In genomic region chr5:140690376-140690932, GRCh38 we compare ENCODE assay signal across 8 cellular contexts. TPM values are rescaled to one million over a fixed set of nuclear protein-coding genes. Genes with fewer than 3 reads are reported as not detected.
DNase-seq lines count a peak whose midpoint lies in the region; ATAC-seq, FAIRE-seq and TF ChIP-seq lines count a peak whose summit lies in the region.

No MANE protein-coding gene starts in this region.

- peak; percentile 7 for DNase-seq in HCT116 (ENCODE audit: low read depth, low spot score)
- DNase-seq in activated naive CD8-positive, alpha-beta T cell treated with anti-CD3 and anti-CD28 coated beads for 36 hours, result no peak
- DNase-seq in HepG2 (ENCODE audit: low spot score), result no peak
- peak; percentile 17 for DNase-seq in transverse colon
- no peak for DNase-seq in DMS114 treated with DMSO at 0.1 percent for 48 hours (lab: John Stamatoyannopoulos, UW; ENCODE audit: unreplicated experiment)
- DNase-seq in inferior parietal cortex (ENCODE audit: extremely low spot score), result no peak
- DNase-seq in cerebellar nuclear complex (lab: John Stamatoyannopoulos, UW), result no peak

- H3K9me3 Mint-ChIP-seq in activated naive CD8-positive, alpha-beta T cell treated with anti-CD3 and anti-CD28 coated beads for 36 hours, result no peaks in the 10 kb centered on the region

- H3K36me3 ChIP-seq in ACC112 (ENCODE audit: insufficient read depth, low read length) (peaks cover 23% of the 10 kb centered on the region), HCT116 (ENCODE audit: control insufficient read depth in 1 of 2, insufficient read depth in 2 of 2, low read length in 2 of 2) (peaks cover 28 to 33% of the 10 kb centered on the region in 2 experiments), HepG2 (replicated peaks in 1 of 2; ENCODE audit: control insufficient read depth in 1 of 2, insufficient read depth in 2 of 2, low read length in 2 of 2) (peaks cover 6 to 26% of the 10 kb centered on the region in 2 experiments), transverse colon (peaks cover 0 to 36% (median 13%) of the 10 kb centered on the region in 4 donors)

- H2AFZ ChIP-seq in ACC112 (ENCODE audit: low read length, unreplicated experiment), result no peak overlapping the region
- no peak overlapping the region for H2AFZ ChIP-seq in HCT116 (ENCODE audit: low read depth, low read length, poor library complexity, severe bottlenecking)
- peak overlapping the region; percentile 59 for H2AFZ ChIP-seq in HepG2 (ENCODE audit: low read length)

- in situ Hi-C loops in HepG2 (cut with HindIII; ENCODE audit: extremely low pct_ligation_motif_present, low pct_unique_long_range_greater_than_20kb) (no loop called here), transverse colon (cut with MboI; ENCODE audit: low pct_ligation_motif_present in 1 of 4, low pct_unique_long_range_greater_than_20kb in 1 of 4, low sequenced_read_pairs in 3 of 4) (loop anchor here in 1 of 4 donors (25.0 kb wide), 1 partner anchor 278 kb away; the partner anchor contains the start of gene ANKHD1)

- POLR2A ChIA-PET in HCT116 (lab: Charles Lee) (interaction anchor here (0.6 to 2.2 kb wide), 7 partner anchors 10 to 43 kb away, joined by 3 to 15 read pairs (median 6); partner anchors contain the start of genes IK, NDUFA2 and ZMAT2), HepG2 (lab: Yijun Ruan, JAX) (interaction anchor here (0.8 to 2.2 kb wide), 22 partner anchors 9 to 289 kb away, joined by 3 to 44 read pairs (median 8); partner anchors contain the start of genes ANKHD1, EIF4EBP3, IK and NDUFA2)

- H3K27me3 ChIP-seq in ACC112 (ENCODE audit: insufficient read depth, low read length), result no peaks in the 10 kb centered on the region
- no peaks in the 10 kb centered on the region for H3K27me3 ChIP-seq in HCT116 (ENCODE audit: insufficient read depth, low read length)
- H3K27me3 ChIP-seq in HepG2 (ENCODE audit: control insufficient read depth in 1 of 2, insufficient read depth in 2 of 2, low read length in 2 of 2), result no peaks in the 10 kb centered on the region; a peak in 1 of 5 replicates
- H3K27me3 ChIP-seq in transverse colon, result no peaks in the 10 kb centered on the region

- H3K36me3 Mint-ChIP-seq in activated naive CD8-positive, alpha-beta T cell treated with anti-CD3 and anti-CD28 coated beads for 36 hours, result peaks cover 18% of the 10 kb centered on the region

- no peak for TF ChIP-seq CTCF in HCT116 (IDR thresholded peaks at IDR 0.05 in 2 of 3, conservative IDR thresholded peaks at IDR 0.05 in 1 of 3; ENCODE audit: borderline replicate concordance in 1 of 3, insufficient read depth in 1 of 3, low read depth in 2 of 3, low read length in 2 of 3)
- no peak for TF ChIP-seq CTCF in HepG2 (CRISPR knock-in tag; IDR thresholded peaks at IDR 0.05)
- no peak for TF ChIP-seq CTCF in transverse colon (IDR thresholded peaks at IDR 0.05)

- ATAC-seq in HCT116 (no peak), HepG2 (peak; percentile 52)

- intact Hi-C loops in HCT116 (cut with micrococcal nuclease), result loop anchor here (2.0 kb wide), 1 partner anchor 26 kb away; the partner anchor contains the start of gene WDR55
- intact Hi-C loops in HepG2 (cut with micrococcal nuclease; ENCODE audit: unreplicated experiment), result loop anchor here (2.0 kb wide), 3 partner anchors 28 to 52 kb away; partner anchors contain the start of genes IK, NDUFA2 and TMCO6
- intact Hi-C loops in transverse colon (cut with DNase I; ENCODE audit: low total_unique reads), result no loop called here

- 35% methylated on average over 8 of the region's 8 CpGs for WGBS in HepG2 (ENCODE audit: low lambda C conversion rate)
- 41 to 76% methylated on average over 4 to 8 of the region's 8 CpGs for WGBS in transverse colon (ENCODE audit: low coverage in 1 of 2), 2 donors

- peak overlapping the region; percentile 99 for H3K27ac Mint-ChIP-seq in activated naive CD8-positive, alpha-beta T cell treated with anti-CD3 and anti-CD28 coated beads for 36 hours

- FAIRE-seq in HepG2 (lab: Jason Lieb, UNC), result no peak

- peak overlapping the region; percentile 87 for H3K4me2 ChIP-seq in HCT116 (ENCODE audit: low read length)
- peak overlapping the region; percentile 89 for H3K4me2 ChIP-seq in HepG2 (ENCODE audit: low read depth, low read length)

- no peaks in the 10 kb centered on the region for H3K9me2 ChIP-seq in HCT116 (ENCODE audit: insufficient read depth)

- no peaks in the 10 kb centered on the region for H3K27me3 Mint-ChIP-seq in activated naive CD8-positive, alpha-beta T cell treated with anti-CD3 and anti-CD28 coated beads for 36 hours

- no peaks in the 10 kb centered on the region for H3K9me3 ChIP-seq in HCT116 (ENCODE audit: control insufficient read depth in 1 of 2, insufficient read depth in 1 of 2, low read depth in 1 of 2, low read length in 2 of 2)
- H3K9me3 ChIP-seq in HepG2 (ENCODE audit: low read length), result no peaks in the 10 kb centered on the region
- H3K9me3 ChIP-seq in transverse colon, result no peaks in the 10 kb centered on the region

- CTCF ChIA-PET in HCT116 (lab: Charles Lee) (no interaction called here), HepG2 (lab: Yijun Ruan, JAX; ENCODE audit: low intra/inter-chr PET ratio, low total read pairs) (no interaction called here)

- H3K27ac ChIP-seq in ACC112 (ENCODE audit: low read depth, low read length) (peak overlapping the region; percentile 73), HCT116 (ENCODE audit: low read depth, low read length) (peak overlapping the region; percentile 90), HepG2 (ENCODE audit: extremely low read length, insufficient read depth, low read length) (peak overlapping the region; percentile 84), transverse colon (peak overlapping the region; percentile 89 to 94 (median 92))

- RAD21 ChIA-PET in HCT116 (lab: Charles Lee; ENCODE audit: low non-redundant PET in 1 of 2, low total read pairs in 2 of 2, uncharacterized antibody in 2 of 2, unreplicated experiment in 2 of 2), result no interaction called here

- TSS peak; percentile 71 for BruUV-seq in HCT116 (replicated peaks; lab: Mats Ljungman, UMichigan)
- TSS peak; percentile 74 for BruUV-seq in HepG2 (replicated peaks; lab: Mats Ljungman, UMichigan)

- peak overlapping the region; percentile 100 for H3K4me3 Mint-ChIP-seq in activated naive CD8-positive, alpha-beta T cell treated with anti-CD3 and anti-CD28 coated beads for 36 hours

- H3K4me3 ChIP-seq in ACC112 (ENCODE audit: low read depth, low read length), result peak overlapping the region; percentile 99
- H3K4me3 ChIP-seq in HCT116 (replicated peaks in 1 of 2; ENCODE audit: low read depth in 1 of 2, low read length in 2 of 2), result peak overlapping the region; percentile 78 to 94
- peak overlapping the region; percentile 82 to 98 (median 87) for H3K4me3 ChIP-seq in HepG2 (replicated peaks in 1 of 3; ENCODE audit: insufficient read depth in 1 of 3, low read depth in 2 of 3, low read length in 3 of 3)
- peak overlapping the region; percentile 64 to 75 (median 70) for H3K4me3 ChIP-seq in transverse colon

- TF ChIP-seq EP300 in HepG2 (IDR thresholded peaks at IDR 0.05; ENCODE audit: low read depth in 2 of 2, low read length in 2 of 2) (no peak), HepG2 (CRISPR knock-in tag; IDR thresholded peaks at IDR 0.05; ENCODE audit: borderline replicate concordance) (no peak), transverse colon (IDR thresholded peaks at IDR 0.05; ENCODE audit: low read depth) (no peak)

- H4K20me1 ChIP-seq in HCT116 (ENCODE audit: insufficient read depth) (no peaks in the 10 kb centered on the region), HepG2 (ENCODE audit: insufficient read depth, low read length) (no peaks in the 10 kb centered on the region)

- H3K9ac ChIP-seq in HCT116 (ENCODE audit: low read length) (peak overlapping the region; percentile 81), HepG2 (ENCODE audit: insufficient read depth, low read depth, low read length) (peak overlapping the region; percentile 86)

- H3K4me1 Mint-ChIP-seq in activated naive CD8-positive, alpha-beta T cell treated with anti-CD3 and anti-CD28 coated beads for 36 hours, result peaks cover 31% of the 10 kb centered on the region

- TF ChIP-seq POLR2A in HCT116 (IDR thresholded peaks at IDR 0.05; ENCODE audit: borderline replicate concordance, extremely low read depth, insufficient read depth, insufficient read length) (no peak), HepG2 (IDR thresholded peaks at IDR 0.05; ENCODE audit: insufficient read depth in 1 of 2, low read depth in 2 of 2, low read length in 2 of 2) (no peak), transverse colon (IDR thresholded peaks at IDR 0.05) (no peak)

- H3K79me2 ChIP-seq in ACC112 (ENCODE audit: control insufficient read depth, insufficient read depth, low read length, unreplicated experiment) (peaks cover 56% of the 10 kb centered on the region), HCT116 (ENCODE audit: insufficient read depth, low read length) (peaks cover 79% of the 10 kb centered on the region), HepG2 (ENCODE audit: insufficient read depth, low read length) (peaks cover 34% of the 10 kb centered on the region)

- TF ChIP-seq RAD21 in HCT116 (IDR thresholded peaks at IDR 0.05; ENCODE audit: low read depth) (no peak), HepG2 (CRISPR knock-in tag; IDR thresholded peaks at IDR 0.05) (no peak)

- H3K4me1 ChIP-seq in ACC112 (ENCODE audit: control insufficient read depth, insufficient read depth, low read length, unreplicated experiment) (peaks cover 14% of the 10 kb centered on the region), HCT116 (ENCODE audit: control insufficient read depth in 1 of 2, insufficient read depth in 2 of 2, low read length in 2 of 2) (peaks cover 0 to 9% of the 10 kb centered on the region in 2 experiments; a peak in 2 of 4 replicates), HepG2 (ENCODE audit: insufficient read depth, low read length) (peaks cover 28% of the 10 kb centered on the region), transverse colon (peaks cover 14 to 30% (median 16%) of the 10 kb centered on the region in 4 donors)

RNA-seq across cellular contexts. Expression of gene HARS1, which starts 0.7 kb away (rescaled TPM):
- total RNA-seq in HCT116 (2021; ENCODE audit: unreplicated experiment), result 91.1 TPM
- polyA plus RNA-seq in HCT116 (2012), result 70.7 and 81.3 TPM in 2 replicates
- 100 to 1,000 TPM in 1 of 2 experiments, 10 to 100 TPM in 1; 95.2 to 104 TPM for total RNA-seq in activated naive CD8-positive, alpha-beta T cell treated with anti-CD3 and anti-CD28 coated beads for 36 hours
- 66.2 and 78.8 TPM in 2 replicates for total RNA-seq in HepG2 (2016; rRNA removed; fragmentation: Illumina TruSeq; extraction: Trizol)
- total RNA-seq in HepG2 (2016; cell fraction: cytosol; rRNA removed; fragmentation: Illumina TruSeq; extraction: Trizol; ENCODE audit: low read depth), result 13.1 and 14.5 TPM in 2 replicates
- total RNA-seq in HepG2 (2016; cell fraction: insoluble cytoplasmic fraction; rRNA removed; fragmentation: Illumina TruSeq; extraction: Trizol), result 70.2 and 81.1 TPM in 2 replicates
- total RNA-seq in HepG2 (2016; cell fraction: membrane; rRNA removed; fragmentation: Illumina TruSeq; extraction: Trizol), result 20.9 and 21.9 TPM in 2 replicates
- 45.1 and 48.6 TPM in 2 replicates for total RNA-seq in HepG2 (2016; cell fraction: nucleus; rRNA removed; fragmentation: Illumina TruSeq; extraction: Trizol)
- 36.9 and 37.2 TPM in 2 replicates for polyA plus RNA-seq in HepG2 (2011; rRNA removed)
- polyA plus RNA-seq in HepG2 (2011; cell fraction: cytosol; rRNA removed), result 33.8 and 44.9 TPM in 2 replicates
- 45.2 and 53.9 TPM in 2 replicates for polyA plus RNA-seq in HepG2 (2011; cell fraction: nucleus; rRNA removed)
- polyA plus RNA-seq in HepG2 (2012), result 36.0 and 36.8 TPM in 2 replicates
- 7.2 and 8.5 TPM in 2 replicates for polyA plus RNA-seq in HepG2 (2016; cell fraction: cytosol; fragmentation: Illumina TruSeq; extraction: Trizol; ENCODE audit: low read depth)
- 86.5 and 89.9 TPM in 2 replicates for polyA plus RNA-seq in HepG2 (2016; cell fraction: insoluble cytoplasmic fraction; fragmentation: Illumina TruSeq; extraction: Trizol; ENCODE audit: low read depth)
- polyA plus RNA-seq in HepG2 (2016; cell fraction: membrane; fragmentation: Illumina TruSeq; extraction: Trizol; ENCODE audit: low read depth), result 13.6 and 14.8 TPM in 2 replicates
- 117 and 121 TPM in 2 replicates for polyA plus RNA-seq in HepG2 (2016; cell fraction: nucleus; fragmentation: Illumina TruSeq; extraction: Trizol; ENCODE audit: insufficient read depth, low read depth)
- polyA minus RNA-seq in HepG2 (2011; rRNA and poly(A)+ RNA removed; ENCODE audit: low replicate concordance), result 23.8 and 62.7 TPM in 2 replicates
- polyA minus RNA-seq in HepG2 (2011; cell fraction: cytosol; rRNA and poly(A)+ RNA removed), result 19.5 and 25.5 TPM in 2 replicates
- 42.5 and 53.8 TPM in 2 replicates for polyA minus RNA-seq in HepG2 (2011; cell fraction: nucleus; rRNA and poly(A)+ RNA removed)
- total RNA-seq in transverse colon, result 10 to 100 TPM; 39.6 to 51.6 (median 43.9) TPM

RNA-seq across cellular contexts. Expression of gene HARS2, which starts 0.8 kb away (rescaled TPM):
- 38.8 TPM for total RNA-seq in HCT116 (2021; ENCODE audit: unreplicated experiment)
- polyA plus RNA-seq in HCT116 (2012), result 27.1 and 31.5 TPM in 2 replicates
- 10 to 100 TPM; 23.6 to 24.0 TPM for total RNA-seq in activated naive CD8-positive, alpha-beta T cell treated with anti-CD3 and anti-CD28 coated beads for 36 hours
- total RNA-seq in HepG2 (2016; rRNA removed; fragmentation: Illumina TruSeq; extraction: Trizol), result 25.8 and 28.3 TPM in 2 replicates
- total RNA-seq in HepG2 (2016; cell fraction: cytosol; rRNA removed; fragmentation: Illumina TruSeq; extraction: Trizol; ENCODE audit: low read depth), result 5.1 and 6.4 TPM in 2 replicates
- 26.9 and 28.1 TPM in 2 replicates for total RNA-seq in HepG2 (2016; cell fraction: insoluble cytoplasmic fraction; rRNA removed; fragmentation: Illumina TruSeq; extraction: Trizol)
- 9.4 and 11.0 TPM in 2 replicates for total RNA-seq in HepG2 (2016; cell fraction: membrane; rRNA removed; fragmentation: Illumina TruSeq; extraction: Trizol)
- 24.3 and 26.6 TPM in 2 replicates for total RNA-seq in HepG2 (2016; cell fraction: nucleus; rRNA removed; fragmentation: Illumina TruSeq; extraction: Trizol)
- 17.6 and 17.9 TPM in 2 replicates for polyA plus RNA-seq in HepG2 (2011; rRNA removed)
- polyA plus RNA-seq in HepG2 (2011; cell fraction: cytosol; rRNA removed), result 11.2 and 13.9 TPM in 2 replicates
- 29.0 and 33.3 TPM in 2 replicates for polyA plus RNA-seq in HepG2 (2011; cell fraction: nucleus; rRNA removed)
- 14.2 and 15.4 TPM in 2 replicates for polyA plus RNA-seq in HepG2 (2012)
- 1.7 and 2.6 TPM in 2 replicates for polyA plus RNA-seq in HepG2 (2016; cell fraction: cytosol; fragmentation: Illumina TruSeq; extraction: Trizol; ENCODE audit: low read depth)
- 21.7 and 22.7 TPM in 2 replicates for polyA plus RNA-seq in HepG2 (2016; cell fraction: insoluble cytoplasmic fraction; fragmentation: Illumina TruSeq; extraction: Trizol; ENCODE audit: low read depth)
- polyA plus RNA-seq in HepG2 (2016; cell fraction: membrane; fragmentation: Illumina TruSeq; extraction: Trizol; ENCODE audit: low read depth), result 4.5 and 5.1 TPM in 2 replicates
- 34.6 and 36.3 TPM in 2 replicates for polyA plus RNA-seq in HepG2 (2016; cell fraction: nucleus; fragmentation: Illumina TruSeq; extraction: Trizol; ENCODE audit: insufficient read depth, low read depth)
- polyA minus RNA-seq in HepG2 (2011; rRNA and poly(A)+ RNA removed; ENCODE audit: low replicate concordance), result 18.1 and 21.0 TPM in 2 replicates
- polyA minus RNA-seq in HepG2 (2011; cell fraction: cytosol; rRNA and poly(A)+ RNA removed), result 8.6 and 10.0 TPM in 2 replicates
- 44.9 and 58.2 TPM in 2 replicates for polyA minus RNA-seq in HepG2 (2011; cell fraction: nucleus; rRNA and poly(A)+ RNA removed)
- 10 to 100 TPM; 30.3 to 60.6 (median 41.4) TPM for total RNA-seq in transverse colon

RNA-seq across cellular contexts. Expression of gene ZMAT2, which starts 9.8 kb away (rescaled TPM):
- total RNA-seq in HCT116 (2021; ENCODE audit: unreplicated experiment), result 55.3 TPM
- 47.3 and 62.9 TPM in 2 replicates for polyA plus RNA-seq in HCT116 (2012)
- 10 to 100 TPM; 64.8 to 67.2 TPM for total RNA-seq in activated naive CD8-positive, alpha-beta T cell treated with anti-CD3 and anti-CD28 coated beads for 36 hours
- 92.8 and 141 TPM in 2 replicates for total RNA-seq in HepG2 (2016; rRNA removed; fragmentation: Illumina TruSeq; extraction: Trizol)
- 10.7 and 14.9 TPM in 2 replicates for total RNA-seq in HepG2 (2016; cell fraction: cytosol; rRNA removed; fragmentation: Illumina TruSeq; extraction: Trizol; ENCODE audit: low read depth)
- 96.7 and 141 TPM in 2 replicates for total RNA-seq in HepG2 (2016; cell fraction: insoluble cytoplasmic fraction; rRNA removed; fragmentation: Illumina TruSeq; extraction: Trizol)
- total RNA-seq in HepG2 (2016; cell fraction: membrane; rRNA removed; fragmentation: Illumina TruSeq; extraction: Trizol), result 28.5 and 32.2 TPM in 2 replicates
- 35.3 and 39.3 TPM in 2 replicates for total RNA-seq in HepG2 (2016; cell fraction: nucleus; rRNA removed; fragmentation: Illumina TruSeq; extraction: Trizol)
- polyA plus RNA-seq in HepG2 (2011; rRNA removed), result 25.2 and 35.4 TPM in 2 replicates
- polyA plus RNA-seq in HepG2 (2011; cell fraction: cytosol; rRNA removed), result 17.2 and 23.5 TPM in 2 replicates
- polyA plus RNA-seq in HepG2 (2011; cell fraction: nucleus; rRNA removed), result 10.4 and 17.0 TPM in 2 replicates
- 49.4 and 69.0 TPM in 2 replicates for polyA plus RNA-seq in HepG2 (2012)
- polyA plus RNA-seq in HepG2 (2016; cell fraction: cytosol; fragmentation: Illumina TruSeq; extraction: Trizol; ENCODE audit: low read depth), result 13.7 and 14.3 TPM in 2 replicates
- polyA plus RNA-seq in HepG2 (2016; cell fraction: insoluble cytoplasmic fraction; fragmentation: Illumina TruSeq; extraction: Trizol; ENCODE audit: low read depth), result 181 and 206 TPM in 2 replicates
- 25.7 and 27.5 TPM in 2 replicates for polyA plus RNA-seq in HepG2 (2016; cell fraction: membrane; fragmentation: Illumina TruSeq; extraction: Trizol; ENCODE audit: low read depth)
- polyA plus RNA-seq in HepG2 (2016; cell fraction: nucleus; fragmentation: Illumina TruSeq; extraction: Trizol; ENCODE audit: insufficient read depth, low read depth), result 72.2 and 82.2 TPM in 2 replicates
- 16.0 and 31.9 TPM in 2 replicates for polyA minus RNA-seq in HepG2 (2011; rRNA and poly(A)+ RNA removed; ENCODE audit: low replicate concordance)
- polyA minus RNA-seq in HepG2 (2011; cell fraction: cytosol; rRNA and poly(A)+ RNA removed), result 7.4 and 9.7 TPM in 2 replicates
- 22.8 and 25.5 TPM in 2 replicates for polyA minus RNA-seq in HepG2 (2011; cell fraction: nucleus; rRNA and poly(A)+ RNA removed)
- 10 to 100 TPM in 3 of 4 donors, 1 to 10 TPM in 1; 6.7 to 41.3 (median 23.1) TPM for total RNA-seq in transverse colon

RNA-seq across cellular contexts. Expression of gene DND1, which starts 17.1 kb away (rescaled TPM):
- 2.3 TPM for total RNA-seq in HCT116 (2021; ENCODE audit: unreplicated experiment)
- polyA plus RNA-seq in HCT116 (2012), result 0.41 and 0.51 TPM in 2 replicates
- total RNA-seq in activated naive CD8-positive, alpha-beta T cell treated with anti-CD3 and anti-CD28 coated beads for 36 hours, result 1 to 10 TPM; 2.7 to 3.7 TPM
- 0.17 and 0.55 TPM in 2 replicates for total RNA-seq in HepG2 (2016; rRNA removed; fragmentation: Illumina TruSeq; extraction: Trizol)
- not detected in 2 replicates for total RNA-seq in HepG2 (2016; cell fraction: cytosol; rRNA removed; fragmentation: Illumina TruSeq; extraction: Trizol; ENCODE audit: low read depth)
- 0.63 TPM in 1 of 2 replicates, not detected in the other for total RNA-seq in HepG2 (2016; cell fraction: insoluble cytoplasmic fraction; rRNA removed; fragmentation: Illumina TruSeq; extraction: Trizol)
- total RNA-seq in HepG2 (2016; cell fraction: membrane; rRNA removed; fragmentation: Illumina TruSeq; extraction: Trizol), result 0.15 and 0.21 TPM in 2 replicates
- total RNA-seq in HepG2 (2016; cell fraction: nucleus; rRNA removed; fragmentation: Illumina TruSeq; extraction: Trizol), result 0.93 and 1.1 TPM in 2 replicates
- polyA plus RNA-seq in HepG2 (2011; rRNA removed), result 0.48 and 1.3 TPM in 2 replicates
- 0.28 and 0.52 TPM in 2 replicates for polyA plus RNA-seq in HepG2 (2011; cell fraction: cytosol; rRNA removed)
- polyA plus RNA-seq in HepG2 (2011; cell fraction: nucleus; rRNA removed), result 8.9 and 9.8 TPM in 2 replicates
- not detected in 2 replicates for polyA plus RNA-seq in HepG2 (2012)
- polyA plus RNA-seq in HepG2 (2016; cell fraction: cytosol; fragmentation: Illumina TruSeq; extraction: Trizol; ENCODE audit: low read depth), result 0.07 TPM in 1 of 2 replicates, not detected in the other
- polyA plus RNA-seq in HepG2 (2016; cell fraction: insoluble cytoplasmic fraction; fragmentation: Illumina TruSeq; extraction: Trizol; ENCODE audit: low read depth), result 0.15 TPM in 1 of 2 replicates, not detected in the other
- 0.23 TPM in 2 replicates for polyA plus RNA-seq in HepG2 (2016; cell fraction: membrane; fragmentation: Illumina TruSeq; extraction: Trizol; ENCODE audit: low read depth)
- 2.8 and 3.7 TPM in 2 replicates for polyA plus RNA-seq in HepG2 (2016; cell fraction: nucleus; fragmentation: Illumina TruSeq; extraction: Trizol; ENCODE audit: insufficient read depth, low read depth)
- polyA minus RNA-seq in HepG2 (2011; rRNA and poly(A)+ RNA removed; ENCODE audit: low replicate concordance), result 0.88 and 1.3 TPM in 2 replicates
- polyA minus RNA-seq in HepG2 (2011; cell fraction: cytosol; rRNA and poly(A)+ RNA removed), result not detected in 2 replicates
- 1.2 and 1.4 TPM in 2 replicates for polyA minus RNA-seq in HepG2 (2011; cell fraction: nucleus; rRNA and poly(A)+ RNA removed)
- total RNA-seq in transverse colon, result 1 to 10 TPM in 3 of 4 donors, under 1 TPM in 1; 0.40 to 4.9 (median 2.3) TPM

RNA-seq across cellular contexts. Expression of gene WDR55, which starts 25.8 kb away (rescaled TPM):
- 37.2 TPM for total RNA-seq in HCT116 (2021; ENCODE audit: unreplicated experiment)
- 29.4 and 30.6 TPM in 2 replicates for polyA plus RNA-seq in HCT116 (2012)
- 10 to 100 TPM; 37.5 to 38.9 TPM for total RNA-seq in activated naive CD8-positive, alpha-beta T cell treated with anti-CD3 and anti-CD28 coated beads for 36 hours
- 18.2 and 18.5 TPM in 2 replicates for total RNA-seq in HepG2 (2016; rRNA removed; fragmentation: Illumina TruSeq; extraction: Trizol)
- 1.8 and 2.8 TPM in 2 replicates for total RNA-seq in HepG2 (2016; cell fraction: cytosol; rRNA removed; fragmentation: Illumina TruSeq; extraction: Trizol; ENCODE audit: low read depth)
- 17.1 and 17.6 TPM in 2 replicates for total RNA-seq in HepG2 (2016; cell fraction: insoluble cytoplasmic fraction; rRNA removed; fragmentation: Illumina TruSeq; extraction: Trizol)
- total RNA-seq in HepG2 (2016; cell fraction: membrane; rRNA removed; fragmentation: Illumina TruSeq; extraction: Trizol), result 8.8 TPM in 2 replicates
- 16.0 and 18.3 TPM in 2 replicates for total RNA-seq in HepG2 (2016; cell fraction: nucleus; rRNA removed; fragmentation: Illumina TruSeq; extraction: Trizol)
- 17.7 and 23.4 TPM in 2 replicates for polyA plus RNA-seq in HepG2 (2011; rRNA removed)
- 15.6 and 19.1 TPM in 2 replicates for polyA plus RNA-seq in HepG2 (2011; cell fraction: cytosol; rRNA removed)
- polyA plus RNA-seq in HepG2 (2011; cell fraction: nucleus; rRNA removed), result 55.5 and 55.6 TPM in 2 replicates
- 13.9 and 15.2 TPM in 2 replicates for polyA plus RNA-seq in HepG2 (2012)
- polyA plus RNA-seq in HepG2 (2016; cell fraction: cytosol; fragmentation: Illumina TruSeq; extraction: Trizol; ENCODE audit: low read depth), result 1.9 and 2.1 TPM in 2 replicates
- polyA plus RNA-seq in HepG2 (2016; cell fraction: insoluble cytoplasmic fraction; fragmentation: Illumina TruSeq; extraction: Trizol; ENCODE audit: low read depth), result 15.5 and 17.3 TPM in 2 replicates
- 5.0 and 5.9 TPM in 2 replicates for polyA plus RNA-seq in HepG2 (2016; cell fraction: membrane; fragmentation: Illumina TruSeq; extraction: Trizol; ENCODE audit: low read depth)
- 50.1 and 52.2 TPM in 2 replicates for polyA plus RNA-seq in HepG2 (2016; cell fraction: nucleus; fragmentation: Illumina TruSeq; extraction: Trizol; ENCODE audit: insufficient read depth, low read depth)
- 24.4 and 41.7 TPM in 2 replicates for polyA minus RNA-seq in HepG2 (2011; rRNA and poly(A)+ RNA removed; ENCODE audit: low replicate concordance)
- polyA minus RNA-seq in HepG2 (2011; cell fraction: cytosol; rRNA and poly(A)+ RNA removed), result 14.0 and 14.3 TPM in 2 replicates
- 19.7 and 20.5 TPM in 2 replicates for polyA minus RNA-seq in HepG2 (2011; cell fraction: nucleus; rRNA and poly(A)+ RNA removed)
- 10 to 100 TPM; 33.3 to 76.6 (median 36.1) TPM for total RNA-seq in transverse colon

Comparison
In these comparisons a context has a peak if more than half of its experiments do, and no peak if none do; other contexts are left out.
1. DNase-seq: peak in HCT116 (single experiment) and transverse colon (single experiment); none in activated naive CD8-positive, alpha-beta T cell treated with anti-CD3 and anti-CD28 coated beads for 36 hours (single experiment), HepG2 (single experiment), DMS114 treated with DMSO at 0.1 percent for 48 hours (single experiment), inferior parietal cortex (single experiment) and cerebellar nuclear complex (0 of 2).
2. Peak in every context shown above with its lines, with median percentiles within 50 percentile points of each other: H3K27ac ChIP-seq and H3K4me3 ChIP-seq.